1 cellular context compared by ENCODE assay signal in the genomic region with DNA sequence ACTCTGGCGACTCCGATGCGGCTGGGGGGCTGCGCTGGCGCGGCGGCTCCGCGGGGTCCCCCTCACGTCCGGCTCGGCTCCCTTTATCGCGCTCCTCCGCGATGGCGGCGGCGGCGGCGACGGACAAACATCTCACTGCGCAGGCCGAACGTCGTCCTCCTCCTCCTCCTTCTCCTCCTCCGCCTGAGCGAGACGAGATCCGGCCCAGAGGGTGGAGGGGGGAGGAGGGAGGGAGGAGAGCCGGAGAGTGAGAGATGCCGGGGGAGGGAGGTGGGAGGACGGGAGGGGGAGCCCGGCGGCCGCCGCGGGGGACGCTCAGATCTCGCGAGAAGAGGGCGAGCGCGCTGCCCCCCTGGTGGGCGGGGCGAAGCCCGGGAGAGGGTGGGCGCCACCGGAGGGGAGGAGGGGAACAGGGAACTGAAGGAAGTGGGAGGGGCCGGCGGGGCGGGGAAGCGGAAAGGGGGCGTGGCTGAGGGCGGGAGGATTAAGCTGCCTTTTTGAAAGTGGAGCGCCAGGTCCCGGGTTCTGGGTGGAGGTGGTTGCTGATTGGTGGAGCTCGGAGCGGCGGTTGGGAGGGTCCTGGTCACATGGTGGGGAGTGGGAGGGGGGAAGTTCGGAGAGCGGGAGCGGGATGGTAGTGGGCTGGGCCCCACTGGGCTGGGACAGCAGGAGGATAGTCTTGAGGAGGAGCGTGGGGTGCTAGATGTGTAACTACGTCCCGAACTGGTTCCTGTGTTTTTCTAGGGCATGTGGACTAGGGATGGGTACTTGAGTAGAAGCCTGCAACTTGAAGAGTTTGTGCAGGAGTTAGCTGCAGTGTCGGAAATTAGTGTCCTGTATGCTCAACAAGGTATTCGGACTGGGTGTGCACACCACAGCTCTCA.
A peak's percentile ranks its signal among the peaks of the same experiment; 100 is the strongest.
TF ChIP-seq lines count a peak whose summit lies in the region.

TSS of gene CUL3 (minus strand) at position 159 of the 884 bp plus-strand sequence. CDS start 354 bp downstream, outside the sequence.

TF ChIP-seq in HEK293, 187 proteins besides CTCF, POLR2A, EP300 and RAD21 (continued from another document and continues in another):
- no peak for TF ChIP-seq ZSCAN18 (tag by site-specific recombination; IDR thresholded peaks at IDR 0.05)
- TF ChIP-seq KLF9 (tag by site-specific recombination; IDR thresholded peaks at IDR 0.05; ENCODE audit: low read depth) = peak; percentile 98
- TF ChIP-seq IKZF3 (tag by site-specific recombination; IDR thresholded peaks at IDR 0.05) = peak; percentile 90
- TF ChIP-seq SCRT2 (tag by site-specific recombination; IDR thresholded peaks at IDR 0.05) = no peak
- TF ChIP-seq, protein P1, sequence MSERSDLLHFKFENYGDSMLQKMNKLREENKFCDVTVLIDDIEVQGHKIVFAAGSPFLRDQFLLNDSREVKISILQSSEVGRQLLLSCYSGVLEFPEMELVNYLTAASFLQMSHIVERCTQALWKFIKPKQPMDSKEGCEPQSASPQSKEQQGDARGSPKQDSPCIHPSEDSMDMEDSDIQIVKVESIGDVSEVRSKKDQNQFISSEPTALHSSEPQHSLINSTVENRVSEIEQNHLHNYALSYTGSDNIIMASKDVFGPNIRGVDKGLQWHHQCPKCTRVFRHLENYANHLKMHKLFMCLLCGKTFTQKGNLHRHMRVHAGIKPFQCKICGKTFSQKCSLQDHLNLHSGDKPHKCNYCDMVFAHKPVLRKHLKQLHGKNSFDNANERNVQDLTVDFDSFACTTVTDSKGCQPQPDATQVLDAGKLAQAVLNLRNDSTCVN (tag by site-specific recombination; optimal IDR thresholded peaks at IDR 0.05) = peak; percentile 54
- TF ChIP-seq ZBTB20 (tag by site-specific recombination; IDR thresholded peaks at IDR 0.05) = peak; percentile 97
- TF ChIP-seq, protein P2, sequence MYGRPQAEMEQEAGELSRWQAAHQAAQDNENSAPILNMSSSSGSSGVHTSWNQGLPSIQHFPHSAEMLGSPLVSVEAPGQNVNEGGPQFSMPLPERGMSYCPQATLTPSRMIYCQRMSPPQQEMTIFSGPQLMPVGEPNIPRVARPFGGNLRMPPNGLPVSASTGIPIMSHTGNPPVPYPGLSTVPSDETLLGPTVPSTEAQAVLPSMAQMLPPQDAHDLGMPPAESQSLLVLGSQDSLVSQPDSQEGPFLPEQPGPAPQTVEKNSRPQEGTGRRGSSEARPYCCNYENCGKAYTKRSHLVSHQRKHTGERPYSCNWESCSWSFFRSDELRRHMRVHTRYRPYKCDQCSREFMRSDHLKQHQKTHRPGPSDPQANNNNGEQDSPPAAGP (tag by site-specific recombination; IDR thresholded peaks at IDR 0.05) = 0 out of 2 replicates have a peak, but pooled peaks have one; percentile 20
- no peak for TF ChIP-seq ZNF785 (tag by site-specific recombination; IDR thresholded peaks at IDR 0.05)
- TF ChIP-seq ZNF747 (tag by site-specific recombination; IDR thresholded peaks at IDR 0.05) = no peak
- no peak for TF ChIP-seq ZNF426 (tag by site-specific recombination; IDR thresholded peaks at IDR 0.05)
- TF ChIP-seq ZNF248 (tag by site-specific recombination; IDR thresholded peaks at IDR 0.05) = no peak
- peak; percentile 75 for TF ChIP-seq ZFHX2 (tag by site-specific recombination; conservative IDR thresholded peaks at IDR 0.05)
- no peak for TF ChIP-seq ZNF169 (tag by site-specific recombination; IDR thresholded peaks at IDR 0.05)
- no peak for TF ChIP-seq OSR2 (tag by site-specific recombination; IDR thresholded peaks at IDR 0.05)
- no peak for TF ChIP-seq ZSCAN16 (tag by site-specific recombination; IDR thresholded peaks at IDR 0.05)
- no peak for TF ChIP-seq HOXA7 (CRISPR knock-in tag; IDR thresholded peaks at IDR 0.05; ENCODE audit: borderline replicate concordance)
- peak; percentile 96 for TF ChIP-seq KLF8 (tag by site-specific recombination; IDR thresholded peaks at IDR 0.05)
- TF ChIP-seq PRDM10 (tag by site-specific recombination; IDR thresholded peaks at IDR 0.05) = peak; percentile 63
- TF ChIP-seq KLF1 (tag by site-specific recombination; IDR thresholded peaks at IDR 0.05) = peak; percentile 80
- TF ChIP-seq KLF16 (tag by site-specific recombination; IDR thresholded peaks at IDR 0.05) = peak; percentile 82
- TF ChIP-seq ZBTB17 (tag by site-specific recombination; IDR thresholded peaks at IDR 0.05) = peak; percentile 42; the same call in 1 of the 2 replicates
- no peak for TF ChIP-seq ZNF830 (tag by site-specific recombination; IDR thresholded peaks at IDR 0.05; ENCODE audit: low read depth)
- TF ChIP-seq ZNF223 (tag by site-specific recombination; IDR thresholded peaks at IDR 0.05) = no peak
- TF ChIP-seq, protein P3, sequence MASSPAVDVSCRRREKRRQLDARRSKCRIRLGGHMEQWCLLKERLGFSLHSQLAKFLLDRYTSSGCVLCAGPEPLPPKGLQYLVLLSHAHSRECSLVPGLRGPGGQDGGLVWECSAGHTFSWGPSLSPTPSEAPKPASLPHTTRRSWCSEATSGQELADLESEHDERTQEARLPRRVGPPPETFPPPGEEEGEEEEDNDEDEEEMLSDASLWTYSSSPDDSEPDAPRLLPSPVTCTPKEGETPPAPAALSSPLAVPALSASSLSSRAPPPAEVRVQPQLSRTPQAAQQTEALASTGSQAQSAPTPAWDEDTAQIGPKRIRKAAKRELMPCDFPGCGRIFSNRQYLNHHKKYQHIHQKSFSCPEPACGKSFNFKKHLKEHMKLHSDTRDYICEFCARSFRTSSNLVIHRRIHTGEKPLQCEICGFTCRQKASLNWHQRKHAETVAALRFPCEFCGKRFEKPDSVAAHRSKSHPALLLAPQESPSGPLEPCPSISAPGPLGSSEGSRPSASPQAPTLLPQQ (tag by site-specific recombination; IDR thresholded peaks at IDR 0.05) = peak; percentile 98
- peak; percentile 79 for TF ChIP-seq WT1 (tag by site-specific recombination; IDR thresholded peaks at IDR 0.05)
- TF ChIP-seq ZNF585B (tag by site-specific recombination; IDR thresholded peaks at IDR 0.05) = no peak
- TF ChIP-seq ZNF335 (tag by site-specific recombination; conservative IDR thresholded peaks at IDR 0.05) = peak; percentile 75
- TF ChIP-seq ZNF639 (tag by site-specific recombination; IDR thresholded peaks at IDR 0.05) = peak; percentile 72; the same call in 1 of the 2 replicates
- no peak for TF ChIP-seq ZBTB6 (tag by site-specific recombination; IDR thresholded peaks at IDR 0.05)
- peak; percentile 62 for TF ChIP-seq ZBTB48 (tag by site-specific recombination; IDR thresholded peaks at IDR 0.05)
- TF ChIP-seq ZSCAN23 (tag by site-specific recombination; IDR thresholded peaks at IDR 0.05) = no peak
- TF ChIP-seq ZSCAN30 (tag by site-specific recombination; IDR thresholded peaks at IDR 0.05) = no peak
- peak; percentile 99 for TF ChIP-seq SP3 (tag by site-specific recombination; IDR thresholded peaks at IDR 0.05)
- TF ChIP-seq BCL11B (tag by site-specific recombination; IDR thresholded peaks at IDR 0.05; ENCODE audit: low read depth) = no peak
- peak; percentile 58 for TF ChIP-seq ZIC2 (tag by site-specific recombination; IDR thresholded peaks at IDR 0.05)
- peak; percentile 41; the same call in 1 of the 2 replicates for TF ChIP-seq ZEB2 (tag by site-specific recombination; IDR thresholded peaks at IDR 0.05)
- TF ChIP-seq, protein P4, sequence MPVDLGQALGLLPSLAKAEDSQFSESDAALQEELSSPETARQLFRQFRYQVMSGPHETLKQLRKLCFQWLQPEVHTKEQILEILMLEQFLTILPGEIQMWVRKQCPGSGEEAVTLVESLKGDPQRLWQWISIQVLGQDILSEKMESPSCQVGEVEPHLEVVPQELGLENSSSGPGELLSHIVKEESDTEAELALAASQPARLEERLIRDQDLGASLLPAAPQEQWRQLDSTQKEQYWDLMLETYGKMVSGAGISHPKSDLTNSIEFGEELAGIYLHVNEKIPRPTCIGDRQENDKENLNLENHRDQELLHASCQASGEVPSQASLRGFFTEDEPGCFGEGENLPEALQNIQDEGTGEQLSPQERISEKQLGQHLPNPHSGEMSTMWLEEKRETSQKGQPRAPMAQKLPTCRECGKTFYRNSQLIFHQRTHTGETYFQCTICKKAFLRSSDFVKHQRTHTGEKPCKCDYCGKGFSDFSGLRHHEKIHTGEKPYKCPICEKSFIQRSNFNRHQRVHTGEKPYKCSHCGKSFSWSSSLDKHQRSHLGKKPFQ (tag by site-specific recombination; IDR thresholded peaks at IDR 0.05) = peak; percentile 45; the same call in 1 of the 2 replicates
- TF ChIP-seq ZNF175 (tag by site-specific recombination; IDR thresholded peaks at IDR 0.05) = no peak
- peak; percentile 49 for TF ChIP-seq ZNF629 (tag by site-specific recombination; IDR thresholded peaks at IDR 0.05)
- peak; percentile 44; the same call in 1 of the 2 replicates for TF ChIP-seq SP7 (tag by site-specific recombination; IDR thresholded peaks at IDR 0.05)
- TF ChIP-seq ZNF600 (tag by site-specific recombination; IDR thresholded peaks at IDR 0.05) = peak; percentile 67
- peak; percentile 44 for TF ChIP-seq SETDB1 (IDR thresholded peaks at IDR 0.05; ENCODE audit: insufficient read length, low read length)
- peak; percentile 88 for TF ChIP-seq GLIS2 (tag by site-specific recombination; IDR thresholded peaks at IDR 0.05)
- peak; percentile 53; the same call in 1 of the 2 replicates for TF ChIP-seq ZNF513 (tag by site-specific recombination; IDR thresholded peaks at IDR 0.05)
- peak; percentile 97 for TF ChIP-seq SP2 (tag by site-specific recombination; IDR thresholded peaks at IDR 0.05)
- 0 out of 2 replicates have a peak, but pooled peaks have one; percentile 60 for TF ChIP-seq ZBTB7A (tag by site-specific recombination; IDR thresholded peaks at IDR 0.05; ENCODE audit: low read depth)
